17 cellular contexts compared by ENCODE assay signal in the genomic region with DNA sequence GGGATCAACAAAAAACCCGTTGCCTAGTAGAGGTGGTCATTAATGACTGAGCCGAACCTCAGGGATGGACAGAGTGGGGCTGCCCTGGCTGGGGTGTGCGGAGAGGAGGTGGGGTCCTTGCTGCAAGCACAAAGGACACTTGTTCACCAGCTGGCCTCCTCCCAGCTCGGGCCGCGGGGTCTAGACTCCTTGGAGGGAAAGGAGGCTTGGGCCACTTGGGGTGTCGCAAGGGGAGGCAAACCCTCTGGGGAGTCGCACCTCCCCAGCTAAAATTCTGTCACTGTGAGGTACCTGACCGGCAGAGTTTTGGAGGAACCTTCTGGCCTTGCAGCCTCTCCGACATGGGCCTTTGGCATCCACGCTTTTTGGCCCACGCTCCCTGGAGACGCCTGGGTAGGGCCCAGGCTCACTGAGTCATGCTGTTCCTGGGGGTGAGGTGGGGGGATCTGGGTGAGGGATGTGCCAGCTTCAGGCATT. TPM values are rescaled to one million over a fixed set of nuclear protein-coding genes. Genes with fewer than 3 reads are reported as not detected.
A peak's percentile ranks its signal among the peaks of the same experiment; 100 is the strongest.
DNase-seq lines count a peak whose midpoint lies in the region; ATAC-seq and TF ChIP-seq lines count a peak whose summit lies in the region.
"Had no signal": no experiment of that assay in that cellular context is flagged by ENCODE, and none has a peak within 500 bp of the region (broad histone marks: within the 10 kb centered on the region; RNA-seq: fewer than 3 reads in every experiment).

No MANE protein-coding gene starts in this region.

- no TSS peak for BruUV-seq in IMR-90 (replicated peaks; lab: Mats Ljungman, UMichigan)

- H4K8ac ChIP-seq in IMR-90 (ENCODE audit: low read depth in 2 of 2, low read length in 2 of 2): no peak overlapping the region

- no peak overlapping the region for H3K9ac ChIP-seq in IMR-90 (ENCODE audit: low read depth, low read length)

- H2AK5ac ChIP-seq in IMR-90 (ENCODE audit: low read depth, low read length): no peak overlapping the region

- TF ChIP-seq RAD21 in IMR-90 (IDR thresholded peaks at IDR 0.05; ENCODE audit: low read length): no peak

- H3K56ac ChIP-seq in IMR-90 (ENCODE audit: extremely low read depth, insufficient read depth, low read length): no peak overlapping the region

- no peak overlapping the region for H2BK20ac ChIP-seq in IMR-90 (ENCODE audit: low read depth, low read length)

- no peak overlapping the region for H3K23ac ChIP-seq in IMR-90 (ENCODE audit: low read depth, low read length)

- peaks cover 27% of the 10 kb centered on the region for H4K20me1 ChIP-seq in IMR-90 (ENCODE audit: insufficient read depth, low read length)

- H2BK120ac ChIP-seq in IMR-90 (ENCODE audit: low read depth, low read length): no peak overlapping the region

- H4K5ac ChIP-seq in IMR-90 (ENCODE audit: low read depth, low read length): no peak overlapping the region

- peaks cover 17% of the 10 kb centered on the region for H3K4me1 ChIP-seq in IMR-90 (ENCODE audit: control insufficient read depth, insufficient read depth, low read length)

- H3K14ac ChIP-seq in IMR-90 (replicated peaks; ENCODE audit: low read depth, low read length): no peak overlapping the region

- no CpG with 5 or more reads among the region's 13 CpGs for WGBS in IMR-90 (ENCODE audit: extremely low coverage in 2 of 2, insufficient read length in 1 of 2), 2 experiments

- in situ Hi-C loops in IMR-90 (cut with MboI; ENCODE audit: low sequenced_read_pairs): no loop called here

- H3K79me1 ChIP-seq in IMR-90 (ENCODE audit: low read depth in 1 of 2, low read length in 2 of 2): peaks cover 14 to 63% of the 10 kb centered on the region in 2 experiments

- no peak overlapping the region for H3K18ac ChIP-seq in IMR-90 (ENCODE audit: low read depth, low read length)

- peaks cover 14% of the 10 kb centered on the region for H3K9me1 ChIP-seq in IMR-90 (ENCODE audit: insufficient read depth, low read length)

- H2AK9ac ChIP-seq in IMR-90 (replicated peaks; ENCODE audit: low read depth, low read length, poor library complexity): no peak overlapping the region

- CTCF ChIA-PET in IMR-90 (lab: Yijun Ruan, JAX): no interaction called here

- dilution Hi-C loops in IMR-90 (cut with HindIII; ENCODE audit: low sequenced_read_pairs, unreplicated experiment): no loop called here

- peak overlapping the region; percentile 43 for H2AFZ ChIP-seq in IMR-90 (replicated peaks; ENCODE audit: low read length, poor library complexity)

- no peak overlapping the region for H2BK15ac ChIP-seq in IMR-90 (ENCODE audit: low read depth, low read length)

- TF ChIP-seq POLR2A in IMR-90 (IDR thresholded peaks at IDR 0.05; ENCODE audit: low read depth, low read length): no peak
- TF ChIP-seq POLR2A in erythroblast (IDR thresholded peaks at IDR 0.05; ENCODE audit: low read length): no peak

- no peak for DNase-seq in IMR-90
- DNase-seq in caudate nucleus (lab: John Stamatoyannopoulos, UW): peak in 55 of 61 donors; percentile 27 to 93 (median 76)
- DNase-seq in substantia nigra (lab: John Stamatoyannopoulos, UW): peak in 44 of 49 donors; percentile 20 to 88 (median 68)
- DNase-seq in NCI-H526 (lab: John Stamatoyannopoulos, UW): no peak
- no peak for DNase-seq in erythroblast (lab: John Stamatoyannopoulos, UW)
- no peak for DNase-seq in LoVo (ENCODE audit: low spot score)
- DNase-seq: activated CD4-positive, alpha-beta T cell treated with anti-CD3 and anti-CD28 coated beads, Interleukin-2, amount 10 ng/mL, durations not matched to agents 7 days and 5 days; activated T-cell treated with anti-CD3 and anti-CD28 coated beads for 4 hours; glutamatergic neuron; kidney glomerular epithelial cell; NCI-H2107; T1000 had no signal

- no peak overlapping the region for H3K4me3 ChIP-seq in IMR-90 (ENCODE audit: insufficient read depth, low read depth, low read length)
- H3K4me3 ChIP-seq: prostate gland, vagina had no signal

- POLR2A ChIA-PET in IMR-90 (lab: Charles Lee; ENCODE audit: unreplicated experiment): no interaction called here

- no peak overlapping the region for H3K4me2 ChIP-seq in IMR-90 (ENCODE audit: low read depth, low read length)

- H3K27ac ChIP-seq in IMR-90 (ENCODE audit: insufficient read depth, low read length) (no peak overlapping the region), caudate nucleus (ENCODE audit: low read depth, low read length) (peak overlapping the region; percentile 87), layer of hippocampus (ENCODE audit: low read depth, low read length) (peak overlapping the region; percentile 83), substantia nigra (ENCODE audit: low read depth, low read length, poor library complexity, severe bottlenecking) (peak overlapping the region; percentile 38)
- H3K27ac ChIP-seq: prostate gland, vagina had no signal

- ATAC-seq in IMR-90 (ENCODE audit: low read depth) (no peak), HG03159 (IDR thresholded peaks at IDR 0.05; ENCODE audit: unreplicated experiment) (no peak)

- H3K27me3 ChIP-seq in IMR-90 (ENCODE audit: control insufficient read depth, insufficient read depth, low read length) (no peaks in the 10 kb centered on the region), layer of hippocampus (ENCODE audit: control insufficient read depth, insufficient read depth, low read length) (no peaks in the 10 kb centered on the region)
- H3K27me3 ChIP-seq: vagina had no signal

- H2BK5ac ChIP-seq in IMR-90 (ENCODE audit: low read depth, low read length, poor library complexity, severe bottlenecking): no peak overlapping the region

- H3K36me3 ChIP-seq in IMR-90 (ENCODE audit: control insufficient read depth, insufficient read depth, low read length): no peaks in the 10 kb centered on the region
- H3K36me3 ChIP-seq: prostate gland, vagina had no signal

- no peak overlapping the region for H4K91ac ChIP-seq in IMR-90 (ENCODE audit: insufficient read depth, low read depth, low read length)

- intact Hi-C loops in IMR-90 (cut with micrococcal nuclease): no loop called here

- no peak for TF ChIP-seq CTCF in IMR-90 (conservative IDR thresholded peaks at IDR 0.05; ENCODE audit: low read depth, low read length)

- no peaks in the 10 kb centered on the region; the same call in 1 of the 2 replicates for H3K9me3 ChIP-seq in IMR-90 (ENCODE audit: control insufficient read depth, insufficient read depth, low read length)
- H3K9me3 ChIP-seq: prostate gland, vagina had no signal

- no peak overlapping the region; the same call in 1 of the 2 replicates for H3K4ac ChIP-seq in IMR-90 (ENCODE audit: low read depth, low read length)

TF ChIP-seq in IMR-90, 13 proteins besides CTCF, POLR2A, EP300 and RAD21:
- no peak for TF ChIP-seq CHD1 (IDR thresholded peaks at IDR 0.05; ENCODE audit: low read depth, low read length)
- no peak for TF ChIP-seq NFE2L2 (IDR thresholded peaks at IDR 0.05; ENCODE audit: low read depth, low read length)
- no peak for TF ChIP-seq MAZ (IDR thresholded peaks at IDR 0.05; ENCODE audit: borderline replicate concordance, low read depth, low read length)
- TF ChIP-seq MAFK (IDR thresholded peaks at IDR 0.05; ENCODE audit: low read depth, low read length): no peak
- no peak for TF ChIP-seq MXI1 (IDR thresholded peaks at IDR 0.05; ENCODE audit: borderline replicate concordance, low read depth, low read length)
TF ChIP-seq in IMR-90: peak in this region for 0.

RNA-seq across cellular contexts. Expression of gene KLHL26, which starts 8.2 kb away (rescaled TPM):
- 0.28 and 2.2 TPM in 2 replicates for total RNA-seq in IMR-90 (2012; rRNA removed)
- polyA plus RNA-seq in IMR-90 (2012; rRNA removed): 4.7 and 5.8 TPM in 2 replicates
- 1.9 and 3.3 TPM in 2 replicates for polyA plus RNA-seq in IMR-90 (2012; cell fraction: cytosol; rRNA removed)
- 2.6 and 6.8 TPM in 2 replicates for polyA plus RNA-seq in IMR-90 (2012; cell fraction: nucleus; rRNA removed; ENCODE audit: low replicate concordance)

RNA-seq across cellular contexts. Expression of gene TMEM59L, which starts 32.4 kb away (rescaled TPM):
- total RNA-seq in IMR-90 (2012; rRNA removed): under 0.01 and 0.28 TPM in 2 replicates
- 5.9 and 6.1 TPM in 2 replicates for polyA plus RNA-seq in IMR-90 (2012; rRNA removed)
- polyA plus RNA-seq in IMR-90 (2012; cell fraction: cytosol; rRNA removed): 5.6 and 9.7 TPM in 2 replicates
- 21.2 and 55.5 TPM in 2 replicates for polyA plus RNA-seq in IMR-90 (2012; cell fraction: nucleus; rRNA removed; ENCODE audit: low replicate concordance)

RNA-seq across cellular contexts. Expression of gene CRTC1, which starts 38.4 kb away (rescaled TPM):
- 0.18 and 0.28 TPM in 2 replicates for total RNA-seq in IMR-90 (2012; rRNA removed)
- polyA plus RNA-seq in IMR-90 (2012; rRNA removed): 5.7 and 6.5 TPM in 2 replicates
- polyA plus RNA-seq in IMR-90 (2012; cell fraction: cytosol; rRNA removed): 3.1 and 6.8 TPM in 2 replicates
- 28.3 and 53.7 TPM in 2 replicates for polyA plus RNA-seq in IMR-90 (2012; cell fraction: nucleus; rRNA removed; ENCODE audit: low replicate concordance)

RNA-seq across cellular contexts. Expression of gene CRLF1, which starts 38.5 kb away (rescaled TPM):
- total RNA-seq in IMR-90 (2012; rRNA removed): 0.18 and 0.28 TPM in 2 replicates
- polyA plus RNA-seq in IMR-90 (2012; rRNA removed): 3.0 and 3.1 TPM in 2 replicates
- polyA plus RNA-seq in IMR-90 (2012; cell fraction: cytosol; rRNA removed): 3.2 TPM in 2 replicates
- 0.38 and 2.1 TPM in 2 replicates for polyA plus RNA-seq in IMR-90 (2012; cell fraction: nucleus; rRNA removed; ENCODE audit: low replicate concordance)
- total RNA-seq: activated CD4-positive, alpha-beta T cell treated with anti-CD3 and anti-CD28 coated beads, Interleukin-2, amount 10 ng/mL, durations not matched to agents 7 days and 5 days; activated naive CD4-positive, alpha-beta T cell treated with anti-CD3 and anti-CD28 coated beads, Interleukin-2, amount 50 U/mL, for 72 hours had no signal

RNA-seq across cellular contexts. Expression of gene REX1BD, which starts 56.5 kb away (rescaled TPM):
- total RNA-seq in IMR-90 (2012; rRNA removed): 14.2 and 19.2 TPM in 2 replicates
- polyA plus RNA-seq in IMR-90 (2012; rRNA removed): 44.6 and 68.7 TPM in 2 replicates
- polyA plus RNA-seq in IMR-90 (2012; cell fraction: cytosol; rRNA removed): 147 and 160 TPM in 2 replicates
- 295 and 606 TPM in 2 replicates for polyA plus RNA-seq in IMR-90 (2012; cell fraction: nucleus; rRNA removed; ENCODE audit: low replicate concordance)

Comparison
In these comparisons a context has a peak if more than half of its experiments do, and no peak if none do; other contexts are left out.
1. DNase-seq: peak in caudate nucleus (55 of 61) and substantia nigra (44 of 49); none in IMR-90 (single experiment), NCI-H526 (0 of 2), erythroblast (0 of 2) and LoVo (single experiment).